ENCODE assay signal across 1 cellular context in the genomic region with DNA sequence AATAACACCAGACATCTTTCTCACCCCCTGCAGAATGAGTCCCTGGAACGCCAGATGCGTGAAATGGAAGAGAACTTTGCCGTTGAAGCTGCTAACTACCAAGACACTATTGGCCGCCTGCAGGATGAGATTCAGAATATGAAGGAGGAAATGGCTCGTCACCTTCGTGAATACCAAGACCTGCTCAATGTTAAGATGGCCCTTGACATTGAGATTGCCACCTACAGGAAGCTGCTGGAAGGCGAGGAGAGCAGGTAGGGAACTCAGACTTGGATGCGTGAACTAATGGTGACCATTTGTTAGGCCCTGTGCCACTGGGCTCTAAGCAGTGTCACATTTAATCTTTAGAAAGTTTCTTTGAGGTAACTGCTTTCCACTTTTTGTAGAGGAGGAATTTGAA.
TF ChIP-seq lines count a peak whose summit lies in the region.

No MANE protein-coding gene starts in this region.

TF ChIP-seq in K562, 482 proteins besides CTCF, POLR2A, EP300 and RAD21 (continued from another document):
- TF ChIP-seq, protein P1, sequence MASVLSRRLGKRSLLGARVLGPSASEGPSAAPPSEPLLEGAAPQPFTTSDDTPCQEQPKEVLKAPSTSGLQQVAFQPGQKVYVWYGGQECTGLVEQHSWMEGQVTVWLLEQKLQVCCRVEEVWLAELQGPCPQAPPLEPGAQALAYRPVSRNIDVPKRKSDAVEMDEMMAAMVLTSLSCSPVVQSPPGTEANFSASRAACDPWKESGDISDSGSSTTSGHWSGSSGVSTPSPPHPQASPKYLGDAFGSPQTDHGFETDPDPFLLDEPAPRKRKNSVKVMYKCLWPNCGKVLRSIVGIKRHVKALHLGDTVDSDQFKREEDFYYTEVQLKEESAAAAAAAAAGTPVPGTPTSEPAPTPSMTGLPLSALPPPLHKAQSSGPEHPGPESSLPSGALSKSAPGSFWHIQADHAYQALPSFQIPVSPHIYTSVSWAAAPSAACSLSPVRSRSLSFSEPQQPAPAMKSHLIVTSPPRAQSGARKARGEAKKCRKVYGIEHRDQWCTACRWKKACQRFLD (CRISPR knock-in tag; IDR thresholded peaks at IDR 0.05), result no peak
- no peak for TF ChIP-seq TAF9B (IDR thresholded peaks at IDR 0.05; ENCODE audit: partially characterized antibody)
- TF ChIP-seq ZNF217 (CRISPR knock-in tag; IDR thresholded peaks at IDR 0.05), result no peak
- TF ChIP-seq, protein P2, sequence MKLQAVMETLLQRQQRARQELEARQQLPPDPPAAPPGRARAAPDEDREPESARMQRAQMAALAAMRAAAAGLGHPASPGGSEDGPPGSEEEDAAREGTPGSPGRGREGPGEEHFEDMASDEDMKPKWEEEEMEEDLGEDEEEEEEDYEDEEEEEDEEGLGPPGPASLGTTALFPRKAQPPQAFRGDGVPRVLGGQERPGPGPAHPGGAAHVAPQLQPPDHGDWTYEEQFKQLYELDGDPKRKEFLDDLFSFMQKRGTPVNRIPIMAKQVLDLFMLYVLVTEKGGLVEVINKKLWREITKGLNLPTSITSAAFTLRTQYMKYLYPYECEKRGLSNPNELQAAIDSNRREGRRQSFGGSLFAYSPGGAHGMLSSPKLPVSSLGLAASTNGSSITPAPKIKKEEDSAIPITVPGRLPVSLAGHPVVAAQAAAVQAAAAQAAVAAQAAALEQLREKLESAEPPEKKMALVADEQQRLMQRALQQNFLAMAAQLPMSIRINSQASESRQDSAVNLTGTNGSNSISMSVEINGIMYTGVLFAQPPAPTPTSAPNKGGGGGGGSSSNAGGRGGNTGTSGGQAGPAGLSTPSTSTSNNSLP (IDR thresholded peaks at IDR 0.05; ENCODE audit: borderline replicate concordance, low read depth, low read length), result no peak
- no peak for TF ChIP-seq POLR3A (IDR thresholded peaks at IDR 0.05; ENCODE audit: borderline replicate concordance, extremely low read depth, insufficient read depth, insufficient read length)
- TF ChIP-seq ELF1 (tag; IDR thresholded peaks at IDR 0.05), result no peak
- TF ChIP-seq ZNF24 (IDR thresholded peaks at IDR 0.05), result no peak
- TF ChIP-seq ZC3H11A (IDR thresholded peaks at IDR 0.05; ENCODE audit: low read depth, low read length), result no peak
- TF ChIP-seq RHOXF2B (CRISPR knock-in tag; conservative IDR thresholded peaks at IDR 0.05), result 0 out of 2 replicates have a peak, but pooled peaks have one; percentile 33
- TF ChIP-seq BDP1 (IDR thresholded peaks at IDR 0.05; ENCODE audit: insufficient read depth, insufficient read length), result no peak
- no peak for TF ChIP-seq MAFK (IDR thresholded peaks at IDR 0.05; ENCODE audit: low read length)
- no peak for TF ChIP-seq ZNF75A (CRISPR knock-in tag; IDR thresholded peaks at IDR 0.05)
- TF ChIP-seq, protein P3, sequence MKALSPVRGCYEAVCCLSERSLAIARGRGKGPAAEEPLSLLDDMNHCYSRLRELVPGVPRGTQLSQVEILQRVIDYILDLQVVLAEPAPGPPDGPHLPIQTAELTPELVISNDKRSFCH (CRISPR knock-in tag; IDR thresholded peaks at IDR 0.05), result no peak
- TF ChIP-seq, protein P3 (tag; IDR thresholded peaks at IDR 0.05), result no peak
- no peak for TF ChIP-seq ZNF766 (CRISPR knock-in tag; conservative IDR thresholded peaks at IDR 0.05)
- no peak for TF ChIP-seq GABPB1 (CRISPR knock-in tag; IDR thresholded peaks at IDR 0.05)
- TF ChIP-seq NFIC (IDR thresholded peaks at IDR 0.05), result no peak
- TF ChIP-seq, protein P4, sequence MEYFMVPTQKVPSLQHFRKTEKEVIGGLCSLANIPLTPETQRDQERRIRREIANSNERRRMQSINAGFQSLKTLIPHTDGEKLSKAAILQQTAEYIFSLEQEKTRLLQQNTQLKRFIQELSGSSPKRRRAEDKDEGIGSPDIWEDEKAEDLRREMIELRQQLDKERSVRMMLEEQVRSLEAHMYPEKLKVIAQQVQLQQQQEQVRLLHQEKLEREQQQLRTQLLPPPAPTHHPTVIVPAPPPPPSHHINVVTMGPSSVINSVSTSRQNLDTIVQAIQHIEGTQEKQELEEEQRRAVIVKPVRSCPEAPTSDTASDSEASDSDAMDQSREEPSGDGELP (CRISPR knock-in tag; IDR thresholded peaks at IDR 0.05; ENCODE audit: borderline replicate concordance), result no peak
- no peak for TF ChIP-seq NR2C2 (CRISPR knock-in tag; IDR thresholded peaks at IDR 0.05)
- no peak for TF ChIP-seq NR2C2 (tag; IDR thresholded peaks at IDR 0.05)
- TF ChIP-seq, protein P5, sequence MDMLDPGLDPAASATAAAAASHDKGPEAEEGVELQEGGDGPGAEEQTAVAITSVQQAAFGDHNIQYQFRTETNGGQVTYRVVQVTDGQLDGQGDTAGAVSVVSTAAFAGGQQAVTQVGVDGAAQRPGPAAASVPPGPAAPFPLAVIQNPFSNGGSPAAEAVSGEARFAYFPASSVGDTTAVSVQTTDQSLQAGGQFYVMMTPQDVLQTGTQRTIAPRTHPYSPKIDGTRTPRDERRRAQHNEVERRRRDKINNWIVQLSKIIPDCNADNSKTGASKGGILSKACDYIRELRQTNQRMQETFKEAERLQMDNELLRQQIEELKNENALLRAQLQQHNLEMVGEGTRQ (CRISPR knock-in tag; IDR thresholded peaks at IDR 0.05), result no peak
- peak in 1 of 3 experiments; percentile 34 for TF ChIP-seq YY1 (IDR thresholded peaks at IDR 0.05; ENCODE audit: borderline replicate concordance in 1 of 3, control insufficient read depth in 1 of 3, extremely low read depth in 1 of 3, insufficient read depth in 3 of 3, insufficient read length in 1 of 3, insufficient replicate concordance in 2 of 3, low read depth in 1 of 3, low read length in 2 of 3)
- TF ChIP-seq NCOA2 (IDR thresholded peaks at IDR 0.05; ENCODE audit: partially characterized antibody in 2 of 2), result no peak
- no peak for TF ChIP-seq PYGO2 (tag; IDR thresholded peaks at IDR 0.05)
- TF ChIP-seq THRAP3 (IDR thresholded peaks at IDR 0.05; ENCODE audit: borderline replicate concordance), result 0 out of 2 replicates have a peak, but pooled peaks have one; percentile 15
- TF ChIP-seq, protein P6, sequence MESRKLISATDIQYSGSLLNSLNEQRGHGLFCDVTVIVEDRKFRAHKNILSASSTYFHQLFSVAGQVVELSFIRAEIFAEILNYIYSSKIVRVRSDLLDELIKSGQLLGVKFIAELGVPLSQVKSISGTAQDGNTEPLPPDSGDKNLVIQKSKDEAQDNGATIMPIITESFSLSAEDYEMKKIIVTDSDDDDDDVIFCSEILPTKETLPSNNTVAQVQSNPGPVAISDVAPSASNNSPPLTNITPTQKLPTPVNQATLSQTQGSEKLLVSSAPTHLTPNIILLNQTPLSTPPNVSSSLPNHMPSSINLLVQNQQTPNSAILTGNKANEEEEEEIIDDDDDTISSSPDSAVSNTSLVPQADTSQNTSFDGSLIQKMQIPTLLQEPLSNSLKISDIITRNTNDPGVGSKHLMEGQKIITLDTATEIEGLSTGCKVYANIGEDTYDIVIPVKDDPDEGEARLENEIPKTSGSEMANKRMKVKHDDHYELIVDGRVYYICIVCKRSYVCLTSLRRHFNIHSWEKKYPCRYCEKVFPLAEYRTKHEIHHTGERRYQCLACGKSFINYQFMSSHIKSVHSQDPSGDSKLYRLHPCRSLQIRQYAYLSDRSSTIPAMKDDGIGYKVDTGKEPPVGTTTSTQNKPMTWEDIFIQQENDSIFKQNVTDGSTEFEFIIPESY (CRISPR knock-in tag; IDR thresholded peaks at IDR 0.05), result peak; percentile 76
- TF ChIP-seq SLC30A9 (CRISPR knock-in tag; IDR thresholded peaks at IDR 0.05), result no peak
- TF ChIP-seq HNRNPLL (IDR thresholded peaks at IDR 0.05; ENCODE audit: low read depth, low read length, poor library complexity, severe bottlenecking), result peak; percentile 41
- TF ChIP-seq KDM5B (IDR thresholded peaks at IDR 0.05; ENCODE audit: insufficient replicate concordance, low read depth, low read length), result peak; percentile 11
- TF ChIP-seq FOXJ2 (tag; IDR thresholded peaks at IDR 0.05), result no peak
- TF ChIP-seq, protein P7, sequence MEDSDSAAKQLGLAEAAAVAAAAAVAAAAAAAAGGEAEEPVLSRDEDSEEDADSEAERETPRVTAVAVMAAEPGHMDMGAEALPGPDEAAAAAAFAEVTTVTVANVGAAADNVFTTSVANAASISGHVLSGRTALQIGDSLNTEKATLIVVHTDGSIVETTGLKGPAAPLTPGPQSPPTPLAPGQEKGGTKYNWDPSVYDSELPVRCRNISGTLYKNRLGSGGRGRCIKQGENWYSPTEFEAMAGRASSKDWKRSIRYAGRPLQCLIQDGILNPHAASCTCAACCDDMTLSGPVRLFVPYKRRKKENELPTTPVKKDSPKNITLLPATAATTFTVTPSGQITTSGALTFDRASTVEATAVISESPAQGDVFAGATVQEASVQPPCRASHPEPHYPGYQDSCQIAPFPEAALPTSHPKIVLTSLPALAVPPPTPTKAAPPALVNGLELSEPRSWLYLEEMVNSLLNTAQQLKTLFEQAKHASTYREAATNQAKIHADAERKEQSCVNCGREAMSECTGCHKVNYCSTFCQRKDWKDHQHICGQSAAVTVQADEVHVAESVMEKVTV (CRISPR knock-in tag; IDR thresholded peaks at IDR 0.05), result no peak
- TF ChIP-seq BMI1 (IDR thresholded peaks at IDR 0.05; ENCODE audit: low read length), result no peak
- TF ChIP-seq SRSF7 (optimal IDR thresholded peaks at IDR 0.05; ENCODE audit: low read depth, low read length), result no peak
- no peak for TF ChIP-seq ZZZ3 (IDR thresholded peaks at IDR 0.05)
- TF ChIP-seq, protein P8, sequence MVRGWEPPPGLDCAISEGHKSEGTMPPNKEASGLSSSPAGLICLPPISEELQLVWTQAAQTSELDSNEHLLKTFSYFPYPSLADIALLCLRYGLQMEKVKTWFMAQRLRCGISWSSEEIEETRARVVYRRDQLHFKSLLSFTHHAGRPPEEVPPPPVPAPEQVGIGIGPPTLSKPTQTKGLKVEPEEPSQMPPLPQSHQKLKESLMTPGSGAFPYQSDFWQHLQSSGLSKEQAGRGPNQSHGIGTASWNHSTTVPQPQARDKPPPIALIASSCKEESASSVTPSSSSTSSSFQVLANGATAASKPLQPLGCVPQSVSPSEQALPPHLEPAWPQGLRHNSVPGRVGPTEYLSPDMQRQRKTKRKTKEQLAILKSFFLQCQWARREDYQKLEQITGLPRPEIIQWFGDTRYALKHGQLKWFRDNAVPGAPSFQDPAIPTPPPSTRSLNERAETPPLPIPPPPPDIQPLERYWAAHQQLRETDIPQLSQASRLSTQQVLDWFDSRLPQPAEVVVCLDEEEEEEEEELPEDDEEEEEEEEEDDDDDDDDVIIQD (CRISPR knock-in tag; IDR thresholded peaks at IDR 0.05), result no peak
- TF ChIP-seq, protein P9, sequence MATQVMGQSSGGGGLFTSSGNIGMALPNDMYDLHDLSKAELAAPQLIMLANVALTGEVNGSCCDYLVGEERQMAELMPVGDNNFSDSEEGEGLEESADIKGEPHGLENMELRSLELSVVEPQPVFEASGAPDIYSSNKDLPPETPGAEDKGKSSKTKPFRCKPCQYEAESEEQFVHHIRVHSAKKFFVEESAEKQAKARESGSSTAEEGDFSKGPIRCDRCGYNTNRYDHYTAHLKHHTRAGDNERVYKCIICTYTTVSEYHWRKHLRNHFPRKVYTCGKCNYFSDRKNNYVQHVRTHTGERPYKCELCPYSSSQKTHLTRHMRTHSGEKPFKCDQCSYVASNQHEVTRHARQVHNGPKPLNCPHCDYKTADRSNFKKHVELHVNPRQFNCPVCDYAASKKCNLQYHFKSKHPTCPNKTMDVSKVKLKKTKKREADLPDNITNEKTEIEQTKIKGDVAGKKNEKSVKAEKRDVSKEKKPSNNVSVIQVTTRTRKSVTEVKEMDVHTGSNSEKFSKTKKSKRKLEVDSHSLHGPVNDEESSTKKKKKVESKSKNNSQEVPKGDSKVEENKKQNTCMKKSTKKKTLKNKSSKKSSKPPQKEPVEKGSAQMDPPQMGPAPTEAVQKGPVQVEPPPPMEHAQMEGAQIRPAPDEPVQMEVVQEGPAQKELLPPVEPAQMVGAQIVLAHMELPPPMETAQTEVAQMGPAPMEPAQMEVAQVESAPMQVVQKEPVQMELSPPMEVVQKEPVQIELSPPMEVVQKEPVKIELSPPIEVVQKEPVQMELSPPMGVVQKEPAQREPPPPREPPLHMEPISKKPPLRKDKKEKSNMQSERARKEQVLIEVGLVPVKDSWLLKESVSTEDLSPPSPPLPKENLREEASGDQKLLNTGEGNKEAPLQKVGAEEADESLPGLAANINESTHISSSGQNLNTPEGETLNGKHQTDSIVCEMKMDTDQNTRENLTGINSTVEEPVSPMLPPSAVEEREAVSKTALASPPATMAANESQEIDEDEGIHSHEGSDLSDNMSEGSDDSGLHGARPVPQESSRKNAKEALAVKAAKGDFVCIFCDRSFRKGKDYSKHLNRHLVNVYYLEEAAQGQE (CRISPR knock-in tag; IDR thresholded peaks at IDR 0.05; ENCODE audit: low read depth), result no peak
- TF ChIP-seq GABPB2 (CRISPR knock-in tag; conservative IDR thresholded peaks at IDR 0.05), result no peak
- TF ChIP-seq ILF3 (IDR thresholded peaks at IDR 0.05; ENCODE audit: borderline replicate concordance), result no peak
